ENCODE assay signal across 26 cellular contexts in the genomic region with DNA sequence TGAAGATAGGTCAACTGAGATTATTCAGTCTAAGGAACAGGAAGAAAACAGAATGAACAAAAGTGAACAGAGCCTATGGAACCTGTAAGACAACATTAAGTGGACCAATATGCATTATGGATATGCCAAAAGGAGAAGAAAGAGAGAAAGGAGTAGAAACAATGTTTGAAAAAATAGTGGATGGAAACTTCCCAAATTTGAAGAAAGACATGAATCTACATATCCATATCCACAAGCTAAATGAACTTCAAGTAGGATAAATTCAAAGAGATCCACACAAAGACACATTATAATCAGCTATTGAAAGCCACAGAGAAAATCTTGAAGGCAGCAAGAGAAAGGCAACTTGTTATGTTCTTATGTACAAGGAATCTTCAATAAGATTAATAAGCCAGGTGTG.
"Had no signal": no experiment of that assay in that cellular context is flagged by ENCODE, and none has a peak within 500 bp of the region (broad histone marks: within the 10 kb centered on the region; RNA-seq: fewer than 3 reads in every experiment).

No MANE protein-coding gene starts in this region.

- H3K9me3 ChIP-seq: colonic mucosa had no signal

- H3K4me3 Mint-ChIP-seq: naive thymus-derived CD4-positive, alpha-beta T cell had no signal

- H3K27ac Mint-ChIP-seq: naive thymus-derived CD4-positive, alpha-beta T cell had no signal

- H3K27me3 ChIP-seq: colonic mucosa, dorsolateral prefrontal cortex, esophagus squamous epithelium, gastrocnemius medialis, heart right ventricle, left lung had no signal

- ATAC-seq: esophagus mucosa; gastrocnemius medialis; heart right ventricle; left cardiac atrium; left lung; left ventricle myocardium superior; lower lobe of right lung; naive thymus-derived CD4-positive, alpha-beta T cell had no signal

- H3K4me1 ChIP-seq: colonic mucosa, gastrocnemius medialis, heart right ventricle, left lung, lower lobe of right lung had no signal

- H3K4me3 ChIP-seq: colonic mucosa, dorsolateral prefrontal cortex, esophagus squamous epithelium, gastrocnemius medialis, heart right ventricle, left lung, lower lobe of right lung had no signal

- H3K27ac ChIP-seq: colonic mucosa, dorsolateral prefrontal cortex, epithelial cell of prostate, esophagus squamous epithelium, gastrocnemius medialis, heart right ventricle, left lung, lower lobe of right lung had no signal

- DNase-seq: colonic mucosa; cortex of kidney; dermis blood vessel endothelial cell; dorsolateral prefrontal cortex; effector CD4-positive, alpha-beta T cell; effector memory CD4-positive, alpha-beta T cell; erythroblast; esophagus squamous epithelium; foreskin fibroblast; foreskin melanocyte; gastrocnemius medialis; glutamatergic neuron; head of caudate nucleus; heart right ventricle; hippocampal formation; left cardiac atrium; left lung; left ventricle myocardium superior; lower lobe of right lung; mesenchymal stem cell; midbrain; naive thymus-derived CD4-positive, alpha-beta T cell had no signal

- H3K36me3 ChIP-seq: colonic mucosa had no signal

- FAIRE-seq: islet of Langerhans, keratinocyte had no signal
